35 cellular contexts compared by ENCODE assay signal in the genomic region with DNA sequence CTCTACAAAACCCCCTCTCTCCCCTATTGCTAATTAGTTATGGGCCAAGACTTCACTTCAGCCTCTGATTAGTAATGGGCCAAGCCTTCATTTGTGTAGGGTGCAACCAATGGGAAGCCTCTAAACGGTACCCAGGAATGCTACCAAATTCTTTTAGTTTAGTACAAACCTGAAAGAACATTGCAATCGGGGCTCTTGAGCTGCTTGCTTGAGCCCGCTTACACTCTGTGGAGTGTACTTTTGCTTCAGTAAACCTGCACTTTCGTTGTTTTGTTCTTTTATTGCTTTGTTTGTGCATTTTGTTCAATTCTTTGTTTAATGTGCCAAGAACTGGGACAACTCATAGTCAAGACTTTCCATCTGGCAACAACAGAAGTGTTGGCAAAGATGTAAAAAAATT. TPM values are rescaled to one million over a fixed set of nuclear protein-coding genes. Genes with fewer than 3 reads are reported as not detected.
"Had no signal": no experiment of that assay in that cellular context is flagged by ENCODE, and none has a peak within 500 bp of the region (broad histone marks: within the 10 kb centered on the region; RNA-seq: fewer than 3 reads in every experiment).

No MANE protein-coding gene starts in this region.

- DNase-seq: activated effector memory CD4-positive, alpha-beta T cell treated with anti-CD3 and anti-CD28 coated beads, Interleukin-2, amount 50 U/mL, for 16 hours; activated effector memory CD4-positive, alpha-beta T cell treated with Interleukin-2 at 50 U/mL for 16 hours; activated gamma-delta T cell; activated gamma-delta T cell treated with Interleukin-2 at 50 U/mL for 16 hours; activated naive CD4-positive, alpha-beta T cell; activated naive CD4-positive, alpha-beta T cell treated with anti-CD3 and anti-CD28 coated beads for 36 hours; activated naive CD4-positive, alpha-beta T cell treated with anti-CD3 and anti-CD28 coated beads, Interleukin-2, amount 10 ng/mL, durations not matched to agents 7 days and 5 days; activated naive CD4-positive, alpha-beta T cell treated with anti-CD3 and anti-CD28 coated beads, Interleukin-2, amount 50 U/mL, for 16 hours; activated naive CD4-positive, alpha-beta T cell treated with Interleukin-2 at 50 U/mL for 16 hours; activated naive CD8-positive, alpha-beta T cell treated with anti-CD3 and anti-CD28 coated beads for 36 hours; activated naive CD8-positive, alpha-beta T cell treated with anti-CD3 and anti-CD28 coated beads, Interleukin-2, amount 10 ng/mL, durations not matched to agents 7 days and 5 days; activated naive CD8-positive, alpha-beta T cell treated with anti-CD3 and anti-CD28 coated beads, Interleukin-2, amount 50 U/mL, for 24 hours; activated T-cell treated with anti-CD3 and anti-CD28 coated beads, Interleukin-2, amount 50 U/mL, for 1 hour; activated T-cell treated with anti-CD3 and anti-CD28 coated beads, Interleukin-2, amount 50 U/mL, for 24 hours; activated T-cell treated with anti-CD3 and anti-CD28 coated beads, Interleukin-2, amount 50 U/mL, for 4 hours; activated T-cell treated with anti-CD3 and anti-CD28 coated beads, Interleukin-2, amount 50 U/mL, for 48 hours; activated T-cell treated with anti-CD3 and anti-CD28 coated beads, Interleukin-2, amount 50 U/mL, for 72 hours; adrenal gland; amniotic stem cell; amygdala; anterior cingulate cortex; aorta; body of pancreas; brain microvascular endothelial cell; caudate nucleus; central memory CD4-positive, alpha-beta T cell; cerebellar nuclear complex had no signal

- H3K27me3 ChIP-seq: adrenal gland, ascending aorta, body of pancreas, brain microvascular endothelial cell, breast epithelium, cardiac muscle cell had no signal

- H3K27ac ChIP-seq: adrenal gland, ascending aorta, body of pancreas, brain microvascular endothelial cell, breast epithelium, cardiac muscle cell had no signal

- ATAC-seq: activated naive CD4-positive, alpha-beta T cell treated with anti-CD3 and anti-CD28 coated beads, Interleukin-2, amount 50 U/mL, for 72 hours; activated naive CD8-positive, alpha-beta T cell treated with anti-CD3 and anti-CD28 coated beads, Interleukin-2, amount 50 U/mL, for 24 hours; activated T-cell treated with anti-CD3 and anti-CD28 coated beads, Interleukin-2, amount 50 U/mL, for 4 hours; activated T-cell treated with anti-CD3 and anti-CD28 coated beads, Interleukin-2, amount 50 U/mL, for 72 hours; activated T-helper 17 cell treated with anti-CD3 and anti-CD28 coated beads, Interleukin-2, amount 50 U/mL, for 72 hours; body of pancreas had no signal

- H3K9me3 ChIP-seq: adrenal gland, ascending aorta had no signal

- H3K4me3 ChIP-seq: adrenal gland, ascending aorta, body of pancreas, breast epithelium, cardiac muscle cell had no signal

- H3K36me3 ChIP-seq: adrenal gland, brain microvascular endothelial cell, breast epithelium, cardiac muscle cell had no signal

- H3K4me1 ChIP-seq: adrenal gland, ascending aorta, body of pancreas, breast epithelium had no signal

- FAIRE-seq: astrocyte, bronchial epithelial cell had no signal

RNA-seq across cellular contexts. Expression of gene DNAAF4, which starts 26.2 kb away (rescaled TPM):
- total RNA-seq: activated naive CD8-positive, alpha-beta T cell treated with anti-CD3 and anti-CD28 coated beads, Interleukin-2, amount 10 ng/mL, durations not matched to agents 7 days and 5 days; activated T-helper 1 cell treated with anti-CD3 and anti-CD28 coated beads, Interleukin-12 subunit alpha, Interleukin-12 subunit beta, Interleukin-2, Interleukin-4 antibody, amounts not matched to agents 30 ng/mL and 10 ng/mL and 1 ng/mL, durations not matched to agents 14 hours and 24 hours and 36 hours; activated T-helper 17 cell treated with anti-CD3 and anti-CD28 coated beads, Interleukin-2, amount 50 U/mL, for 72 hours; ascending aorta had no signal
